ENCODE assay signal across 25 cellular contexts in the genomic region with DNA sequence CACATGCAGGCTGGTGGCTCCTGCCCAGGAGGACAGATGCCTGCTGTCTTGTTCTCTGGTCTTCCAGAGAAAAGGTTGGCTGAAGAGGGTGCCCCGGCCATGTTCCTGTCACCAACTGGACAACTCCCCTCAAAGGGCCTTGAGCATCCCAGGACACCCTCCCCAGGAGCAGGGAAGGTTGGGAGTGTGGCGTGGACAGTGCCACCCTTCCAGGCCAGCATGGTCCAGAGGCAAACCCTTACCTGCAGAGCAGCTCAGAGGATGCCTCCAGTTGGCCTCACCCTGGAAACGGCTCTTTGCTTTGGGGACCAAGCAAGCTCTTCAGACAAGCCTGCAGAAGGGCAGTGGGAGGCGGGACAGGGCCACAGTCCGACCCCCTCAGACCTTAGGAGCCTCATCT. TPM values are rescaled to one million over a fixed set of nuclear protein-coding genes. Genes with fewer than 3 reads are reported as not detected.
A peak's percentile ranks its signal among the peaks of the same experiment; 100 is the strongest.
DNase-seq lines count a peak whose midpoint lies in the region; ATAC-seq and TF ChIP-seq lines count a peak whose summit lies in the region.
"Had no signal": no experiment of that assay in that cellular context is flagged by ENCODE, and none has a peak within 500 bp of the region (broad histone marks: within the 10 kb centered on the region; RNA-seq: fewer than 3 reads in every experiment).

No MANE protein-coding gene starts in this region.

- peaks cover 0 to 23% of the 10 kb centered on the region in 2 experiments; a peak in 2 of 4 replicates for H3K79me1 ChIP-seq in IMR-90 (ENCODE audit: low read depth in 1 of 2, low read length in 2 of 2)

- no peak overlapping the region for H3K14ac ChIP-seq in IMR-90 (replicated peaks; ENCODE audit: low read depth, low read length)

- no peak for TF ChIP-seq CTCF in IMR-90 (conservative IDR thresholded peaks at IDR 0.05; ENCODE audit: low read depth, low read length)

- no peak overlapping the region for H2BK15ac ChIP-seq in IMR-90 (ENCODE audit: low read depth, low read length)

- H4K8ac ChIP-seq in IMR-90 (ENCODE audit: low read depth in 2 of 2, low read length in 2 of 2) = no peak overlapping the region

- no peaks in the 10 kb centered on the region for H3K27me3 ChIP-seq in IMR-90 (ENCODE audit: control insufficient read depth, insufficient read depth, low read length)
- H3K27me3 ChIP-seq: dorsolateral prefrontal cortex, upper lobe of left lung had no signal

- H3K56ac ChIP-seq in IMR-90 (ENCODE audit: extremely low read depth, insufficient read depth, low read length) = no peak overlapping the region

- no peak overlapping the region for H3K18ac ChIP-seq in IMR-90 (ENCODE audit: low read depth, low read length)

- H2AK9ac ChIP-seq in IMR-90 (replicated peaks; ENCODE audit: low read depth, low read length, poor library complexity) = no peak overlapping the region

- POLR2A ChIA-PET in IMR-90 (lab: Charles Lee; ENCODE audit: unreplicated experiment) = no interaction called here

- peaks cover 33% of the 10 kb centered on the region for H3K4me1 Mint-ChIP-seq in activated T-cell treated with anti-CD3 and anti-CD28 coated beads, Interleukin-2, amount 50 U/mL, for 72 hours (ENCODE audit: low read depth)

- no peaks in the 10 kb centered on the region for H3K36me3 ChIP-seq in IMR-90 (ENCODE audit: control insufficient read depth, insufficient read depth, low read length)
- H3K36me3 ChIP-seq: upper lobe of left lung, WERI-Rb-1 had no signal

- CTCF ChIA-PET in IMR-90 (lab: Yijun Ruan, JAX) = no interaction called here

- H4K20me1 ChIP-seq in IMR-90 (ENCODE audit: insufficient read depth, low read length) = no peaks in the 10 kb centered on the region

- H3K4me2 ChIP-seq in IMR-90 (ENCODE audit: low read depth, low read length) = no peak overlapping the region

- no TSS peak for BruUV-seq in IMR-90 (replicated peaks; lab: Mats Ljungman, UMichigan)

- TF ChIP-seq POLR2A in IMR-90 (IDR thresholded peaks at IDR 0.05; ENCODE audit: low read depth, low read length) = no peak

- H3K4me1 ChIP-seq in IMR-90 (ENCODE audit: control insufficient read depth, insufficient read depth, low read length) = peaks cover 15% of the 10 kb centered on the region

- no peaks in the 10 kb centered on the region for H3K36me3 Mint-ChIP-seq in activated T-cell treated with anti-CD3 and anti-CD28 coated beads, Interleukin-2, amount 50 U/mL, for 72 hours (ENCODE audit: insufficient read depth in 2 of 2)
- H3K36me3 Mint-ChIP-seq: activated naive CD8-positive, alpha-beta T cell; naive B cell had no signal

- H3K23ac ChIP-seq in IMR-90 (ENCODE audit: low read depth, low read length) = no peak overlapping the region

- no peak overlapping the region for H3K4me3 ChIP-seq in IMR-90 (ENCODE audit: insufficient read depth, low read depth, low read length)
- H3K4me3 ChIP-seq: dorsolateral prefrontal cortex, GM23248, upper lobe of left lung had no signal

- no peaks in the 10 kb centered on the region for H3K9me3 ChIP-seq in IMR-90 (ENCODE audit: control insufficient read depth, insufficient read depth, low read length)
- H3K9me3 ChIP-seq: upper lobe of left lung had no signal

- H4K91ac ChIP-seq in IMR-90 (ENCODE audit: insufficient read depth, low read depth, low read length) = no peak overlapping the region

- no peak overlapping the region; the same call in 1 of the 2 replicates for H2BK120ac ChIP-seq in IMR-90 (ENCODE audit: low read depth, low read length)

- peaks cover 31% of the 10 kb centered on the region for H3K27me3 Mint-ChIP-seq in activated T-cell treated with anti-CD3 and anti-CD28 coated beads, Interleukin-2, amount 50 U/mL, for 72 hours (ENCODE audit: low read depth)
- H3K27me3 Mint-ChIP-seq: activated naive CD8-positive, alpha-beta T cell had no signal

- H3K9ac ChIP-seq in IMR-90 (ENCODE audit: low read depth, low read length) = no peak overlapping the region
- H3K9ac ChIP-seq: GM23248, parathyroid adenoma had no signal

- dilution Hi-C loops in IMR-90 (cut with HindIII; ENCODE audit: low sequenced_read_pairs, unreplicated experiment) = no loop called here

- no peak overlapping the region for H2AFZ ChIP-seq in IMR-90 (replicated peaks; ENCODE audit: low read length, poor library complexity)
- H2AFZ ChIP-seq: GM23248, parathyroid adenoma had no signal

- peak; percentile 11 for DNase-seq in activated T-cell treated with anti-CD3 and anti-CD28 coated beads, Interleukin-2, amount 50 U/mL, for 1 hour
- DNase-seq in activated T-cell treated with anti-CD3 and anti-CD28 coated beads, Interleukin-2, amount 50 U/mL, for 72 hours = no peak
- DNase-seq in IMR-90 (no peak), islet precursor cell (peak; percentile 35), sciatic nerve (ENCODE audit: low spot score) (peak; percentile 49), SKM-1 (lab: John Stamatoyannopoulos, UW; ENCODE audit: unreplicated experiment) (no peak), NCI-H2029 treated with DMSO at 0.1 percent for 48 hours (lab: John Stamatoyannopoulos, UW) (no peak)
- DNase-seq: activated CD4-positive, alpha-beta T cell treated with anti-CD3 and anti-CD28 coated beads, Interleukin-2, amount 50 U/mL, for 48 hours; central memory CD4-positive, alpha-beta T cell; GM23248; kidney glomerular epithelial cell; mesenchymal stem cell; naive B cell; NCI-H1105 treated with DMSO at 0.1 percent for 48 hours; NCI-H2081; NCI-H345; NCI-H748 treated with DMSO at 0.1 percent for 48 hours; T-helper 9 cell had no signal

- WGBS in IMR-90 (ENCODE audit: extremely low coverage in 2 of 2, insufficient read length in 1 of 2), 2 experiments = 100% methylated on average over 1 of the region's 5 CpGs; no CpG with 5 or more reads in 1 of the 2 experiments

- intact Hi-C loops in IMR-90 (cut with micrococcal nuclease) = no loop called here
- intact Hi-C loops in sciatic nerve (cut with DNase I) = no loop called here

- H3K4me3 Mint-ChIP-seq in activated T-cell treated with anti-CD3 and anti-CD28 coated beads, Interleukin-2, amount 50 U/mL, for 72 hours = no peak overlapping the region
- H3K4me3 Mint-ChIP-seq: activated naive CD8-positive, alpha-beta T cell; B cell had no signal

- no peak overlapping the region for H2BK5ac ChIP-seq in IMR-90 (ENCODE audit: low read depth, low read length, poor library complexity, severe bottlenecking)

- ATAC-seq in activated T-cell treated with anti-CD3 and anti-CD28 coated beads, Interleukin-2, amount 50 U/mL, for 72 hours (replicated peaks in 1 of 2) = no peak
- ATAC-seq in IMR-90 (ENCODE audit: low read depth) (no peak), sciatic nerve (no peak), GM19463 (IDR thresholded peaks at IDR 0.05; ENCODE audit: unreplicated experiment) (no peak)

- in situ Hi-C loops in IMR-90 (cut with MboI; ENCODE audit: low sequenced_read_pairs) = no loop called here

- peak overlapping the region; percentile 9; the same call in 1 of the 2 replicates for H3K4ac ChIP-seq in IMR-90 (ENCODE audit: low read depth, low read length)

- no peak overlapping the region for H4K5ac ChIP-seq in IMR-90 (ENCODE audit: low read depth, low read length)

- no peak overlapping the region for H3K27ac Mint-ChIP-seq in activated T-cell treated with anti-CD3 and anti-CD28 coated beads, Interleukin-2, amount 50 U/mL, for 72 hours
- H3K27ac Mint-ChIP-seq: activated naive CD8-positive, alpha-beta T cell; B cell; naive B cell had no signal

- 0 out of 2 replicates have a peak overlapping the region, but pooled peaks have one; percentile 18 for H2BK20ac ChIP-seq in IMR-90 (ENCODE audit: low read depth, low read length)

- H2AK5ac ChIP-seq in IMR-90 (ENCODE audit: low read depth, low read length) = no peak overlapping the region

- H3K27ac ChIP-seq in IMR-90 (ENCODE audit: insufficient read depth, low read length) = no peak overlapping the region
- H3K27ac ChIP-seq: dorsolateral prefrontal cortex, GM23248, parathyroid adenoma, upper lobe of left lung, WERI-Rb-1 had no signal

- peaks cover 14% of the 10 kb centered on the region for H3K9me1 ChIP-seq in IMR-90 (ENCODE audit: insufficient read depth, low read length)

- peaks cover 1 to 9% of the 10 kb centered on the region in 2 donors for H3K9me3 Mint-ChIP-seq in activated T-cell treated with anti-CD3 and anti-CD28 coated beads, Interleukin-2, amount 50 U/mL, for 72 hours

- TF ChIP-seq RAD21 in IMR-90 (IDR thresholded peaks at IDR 0.05; ENCODE audit: low read length) = no peak

TF ChIP-seq in IMR-90, 13 proteins besides CTCF, POLR2A, EP300 and RAD21:
- TF ChIP-seq SMC3 (IDR thresholded peaks at IDR 0.05; ENCODE audit: low read depth, low read length) (no peak), NFE2L2 (IDR thresholded peaks at IDR 0.05; ENCODE audit: low read depth, low read length) (no peak), MAFK (IDR thresholded peaks at IDR 0.05; ENCODE audit: low read depth, low read length) (no peak), BHLHE40 (IDR thresholded peaks at IDR 0.05; ENCODE audit: low read depth, low read length) (no peak), FOS (IDR thresholded peaks at IDR 0.05; ENCODE audit: low read depth, low read length) (no peak), CEBPB (IDR thresholded peaks at IDR 0.05; ENCODE audit: low read depth, low read length) (no peak), USF2 (IDR thresholded peaks at IDR 0.05; ENCODE audit: low read depth, low read length) (no peak)
- TF ChIP-seq, protein P1, sequence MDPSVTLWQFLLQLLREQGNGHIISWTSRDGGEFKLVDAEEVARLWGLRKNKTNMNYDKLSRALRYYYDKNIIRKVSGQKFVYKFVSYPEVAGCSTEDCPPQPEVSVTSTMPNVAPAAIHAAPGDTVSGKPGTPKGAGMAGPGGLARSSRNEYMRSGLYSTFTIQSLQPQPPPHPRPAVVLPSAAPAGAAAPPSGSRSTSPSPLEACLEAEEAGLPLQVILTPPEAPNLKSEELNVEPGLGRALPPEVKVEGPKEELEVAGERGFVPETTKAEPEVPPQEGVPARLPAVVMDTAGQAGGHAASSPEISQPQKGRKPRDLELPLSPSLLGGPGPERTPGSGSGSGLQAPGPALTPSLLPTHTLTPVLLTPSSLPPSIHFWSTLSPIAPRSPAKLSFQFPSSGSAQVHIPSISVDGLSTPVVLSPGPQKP (IDR thresholded peaks at IDR 0.05; ENCODE audit: borderline replicate concordance, low read depth, low read length) = no peak

RNA-seq across cellular contexts. Expression of gene GPC1, which starts 4.9 kb away (rescaled TPM):
- 1 to 10 TPM; 3.2 to 3.6 TPM for total RNA-seq in activated T-cell treated with anti-CD3 and anti-CD28 coated beads, Interleukin-2, amount 50 U/mL, for 72 hours
- 16.0 and 18.6 TPM in 2 replicates for total RNA-seq in IMR-90 (2012; rRNA removed)
- polyA plus RNA-seq in IMR-90 (2012; rRNA removed) = 211 and 222 TPM in 2 replicates
- 148 and 334 TPM in 2 replicates for polyA plus RNA-seq in IMR-90 (2012; cell fraction: cytosol; rRNA removed)
- polyA plus RNA-seq in IMR-90 (2012; cell fraction: nucleus; rRNA removed; ENCODE audit: low replicate concordance) = 193 and 494 TPM in 2 replicates
- 85.4 TPM for total RNA-seq in sciatic nerve

Comparison
In these comparisons a context has a peak if more than half of its experiments do, and no peak if none do; other contexts are left out.
1. DNase-seq: peak in activated T-cell treated with anti-CD3 and anti-CD28 coated beads, Interleukin-2, amount 50 U/mL, for 1 hour (single experiment), islet precursor cell (single experiment) and sciatic nerve (single experiment); none in activated T-cell treated with anti-CD3 and anti-CD28 coated beads, Interleukin-2, amount 50 U/mL, for 72 hours (0 of 2), IMR-90 (single experiment), SKM-1 (single experiment) and NCI-H2029 treated with DMSO at 0.1 percent for 48 hours (single experiment).